Comparison of ENCODE assay signal across 15 cellular contexts in genomic region chr1:36330940-36331339, GRCh38. TPM values are rescaled to one million over a fixed set of nuclear protein-coding genes. Genes with fewer than 3 reads are reported as not detected.
DNase-seq lines count a peak whose midpoint lies in the region; TF ChIP-seq lines count a peak whose summit lies in the region.
"Had no signal": no experiment of that assay in that cellular context is flagged by ENCODE, and none has a peak within 500 bp of the region (broad histone marks: within the 10 kb centered on the region; RNA-seq: fewer than 3 reads in every experiment).

No MANE protein-coding gene starts in this region.

- peaks cover 31% of the 10 kb centered on the region for H3K27me3 Mint-ChIP-seq in dendritic cell treated with granulocyte-macrophage colony-stimulating factor and Interleukin-4, amounts not matched to agents 40 ng/mL and 50 ng/mL, for 4 days
- peaks cover 20% of the 10 kb centered on the region for H3K27me3 Mint-ChIP-seq in activated T-helper 2 cell treated with anti-CD3 and anti-CD28 coated beads, Interferon-gamma antibody, Interleukin-2, Interleukin-4, amounts not matched to agents 10 μg/mL and 5 μg/mL and 100 μg/mL, durations not matched to agents 14 hours and 24 hours and 36 hours (ENCODE audit: low read depth)

- H3K79me2 ChIP-seq in trophoblast cell (ENCODE audit: control insufficient read depth, insufficient read depth, low read length, poor library complexity): no peaks in the 10 kb centered on the region

- no peak overlapping the region for H4K91ac ChIP-seq in trophoblast cell (ENCODE audit: low read depth, low read length)

- peak overlapping the region; percentile 63 for H3K23ac ChIP-seq in trophoblast cell (ENCODE audit: low read length)

- intact Hi-C loops in dendritic cell treated with granulocyte-macrophage colony-stimulating factor and Interleukin-4, amounts not matched to agents 40 ng/mL and 50 ng/mL, for 4 days (cut with micrococcal nuclease): no loop called here
- intact Hi-C loops in dorsolateral prefrontal cortex (cut with DNase I): no loop called here
- intact Hi-C loops in activated T-helper 2 cell treated with anti-CD3 and anti-CD28 coated beads, Interferon-gamma antibody, Interleukin-2, Interleukin-4, amounts not matched to agents 10 μg/mL and 5 μg/mL and 100 μg/mL, durations not matched to agents 14 hours and 24 hours and 36 hours (cut with micrococcal nuclease): no loop called here

- H2AFZ ChIP-seq in trophoblast cell (ENCODE audit: insufficient read depth, low read length, poor library complexity): no peak overlapping the region
- H2AFZ ChIP-seq: GM23338 had no signal

- no peak overlapping the region for H2BK120ac ChIP-seq in trophoblast cell (ENCODE audit: insufficient read depth, low read length, poor library complexity)

- no peak overlapping the region for H3K9ac ChIP-seq in trophoblast cell (ENCODE audit: low read length)

- H4K12ac ChIP-seq in trophoblast cell (ENCODE audit: low read depth, low read length): no peak overlapping the region

- H3K27ac Mint-ChIP-seq in dendritic cell treated with granulocyte-macrophage colony-stimulating factor and Interleukin-4, amounts not matched to agents 40 ng/mL and 50 ng/mL, for 4 days: peak overlapping the region; percentile 18
- no peak overlapping the region for H3K27ac Mint-ChIP-seq in activated T-helper 2 cell treated with anti-CD3 and anti-CD28 coated beads, Interferon-gamma antibody, Interleukin-2, Interleukin-4, amounts not matched to agents 10 μg/mL and 5 μg/mL and 100 μg/mL, durations not matched to agents 14 hours and 24 hours and 36 hours
- H3K27ac Mint-ChIP-seq: CD8-positive, alpha-beta T cell; GM23338 had no signal

- DNase-seq in NCI-H82 (lab: John Stamatoyannopoulos, UW): peak; percentile 80
- DNase-seq in NCI-H82 treated with DMSO at 0.1 percent for 48 hours (lab: John Stamatoyannopoulos, UW; ENCODE audit: unreplicated experiment): peak; percentile 79
- no peak for DNase-seq in trophoblast cell
- no peak for DNase-seq in dorsolateral prefrontal cortex
- DNase-seq in activated T-helper 2 cell treated with anti-CD3 and anti-CD28 coated beads, Interferon-gamma antibody, Interleukin-2, Interleukin-4, amounts not matched to agents 10 μg/mL and 5 μg/mL and 100 μg/mL, durations not matched to agents 14 hours and 24 hours and 36 hours (ENCODE audit: low spot score): no peak
- DNase-seq: CD8-positive, alpha-beta T cell; COR-L47; DMS153; DMS79 treated with DMSO at 0.1 percent for 48 hours; EL; H7 had no signal

- H3K27ac ChIP-seq in trophoblast cell (ENCODE audit: low read depth, low read length): no peak overlapping the region
- no peak overlapping the region for H3K27ac ChIP-seq in dorsolateral prefrontal cortex
- H3K27ac ChIP-seq: A549 had no signal

- H3K79me1 ChIP-seq in trophoblast cell (ENCODE audit: low read length): no peaks in the 10 kb centered on the region

- peaks cover 9% of the 10 kb centered on the region in 2 experiments for H3K4me1 ChIP-seq in trophoblast cell (ENCODE audit: control insufficient read depth in 1 of 2, insufficient read depth in 2 of 2, low read length in 2 of 2)
- H3K4me1 ChIP-seq: A549 had no signal

- H3K27me3 ChIP-seq in trophoblast cell (ENCODE audit: insufficient read depth, low read length) (no peaks in the 10 kb centered on the region), dorsolateral prefrontal cortex (no peaks in the 10 kb centered on the region)

- no peaks in the 10 kb centered on the region for H3K9me3 ChIP-seq in trophoblast cell (ENCODE audit: insufficient read depth, low read depth, low read length)
- H3K9me3 ChIP-seq: A549 had no signal

- H3K9me3 Mint-ChIP-seq in dendritic cell treated with granulocyte-macrophage colony-stimulating factor and Interleukin-4, amounts not matched to agents 40 ng/mL and 50 ng/mL, for 4 days: no peaks in the 10 kb centered on the region
- no peaks in the 10 kb centered on the region for H3K9me3 Mint-ChIP-seq in activated T-helper 2 cell treated with anti-CD3 and anti-CD28 coated beads, Interferon-gamma antibody, Interleukin-2, Interleukin-4, amounts not matched to agents 10 μg/mL and 5 μg/mL and 100 μg/mL, durations not matched to agents 14 hours and 24 hours and 36 hours
- H3K9me3 Mint-ChIP-seq: CD8-positive, alpha-beta T cell; GM23338 had no signal

- no peak overlapping the region for H2BK12ac ChIP-seq in trophoblast cell (ENCODE audit: low read length)

- H3K18ac ChIP-seq in trophoblast cell (ENCODE audit: low read length): no peak overlapping the region

- no peaks in the 10 kb centered on the region for H3K36me3 ChIP-seq in trophoblast cell (ENCODE audit: control insufficient read depth in 1 of 2, insufficient read depth in 2 of 2, low read length in 2 of 2)

- no peak overlapping the region for H3K4me2 ChIP-seq in trophoblast cell (ENCODE audit: low read length)
- H3K4me2 ChIP-seq: A549, GM23338 had no signal

- no peak overlapping the region for H4K8ac ChIP-seq in trophoblast cell (ENCODE audit: low read depth, low read length)

- H2AK5ac ChIP-seq in trophoblast cell (ENCODE audit: low read length): no peak overlapping the region

- H3K14ac ChIP-seq in trophoblast cell (ENCODE audit: low read length): no peak overlapping the region

- H3K4me3 Mint-ChIP-seq in dendritic cell treated with granulocyte-macrophage colony-stimulating factor and Interleukin-4, amounts not matched to agents 40 ng/mL and 50 ng/mL, for 4 days: no peak overlapping the region
- no peak overlapping the region for H3K4me3 Mint-ChIP-seq in activated T-helper 2 cell treated with anti-CD3 and anti-CD28 coated beads, Interferon-gamma antibody, Interleukin-2, Interleukin-4, amounts not matched to agents 10 μg/mL and 5 μg/mL and 100 μg/mL, durations not matched to agents 14 hours and 24 hours and 36 hours (ENCODE audit: low read depth)
- H3K4me3 Mint-ChIP-seq: CD14-positive monocyte; CD8-positive, alpha-beta T cell; GM23338 had no signal

- no peak for TF ChIP-seq CTCF in dorsolateral prefrontal cortex (IDR thresholded peaks at IDR 0.05 in 54 of 56, conservative IDR thresholded peaks at IDR 0.05 in 2 of 56; ENCODE audit: low read depth in 1 of 56, partially characterized antibody in 56 of 56)

- 100% methylated on average over 5 of the region's 15 CpGs for WGBS in trophoblast cell (ENCODE audit: extremely low coverage, insufficient coverage, insufficient read length)

- H3K4me1 Mint-ChIP-seq in dendritic cell treated with granulocyte-macrophage colony-stimulating factor and Interleukin-4, amounts not matched to agents 40 ng/mL and 50 ng/mL, for 4 days (ENCODE audit: low read depth): peaks cover 39% of the 10 kb centered on the region
- peaks cover 4% of the 10 kb centered on the region for H3K4me1 Mint-ChIP-seq in activated T-helper 2 cell treated with anti-CD3 and anti-CD28 coated beads, Interferon-gamma antibody, Interleukin-2, Interleukin-4, amounts not matched to agents 10 μg/mL and 5 μg/mL and 100 μg/mL, durations not matched to agents 14 hours and 24 hours and 36 hours (ENCODE audit: low read depth)

- no peak overlapping the region for H2BK5ac ChIP-seq in trophoblast cell (ENCODE audit: low read depth, low read length, poor library complexity)

- H3K36me3 Mint-ChIP-seq in dendritic cell treated with granulocyte-macrophage colony-stimulating factor and Interleukin-4, amounts not matched to agents 40 ng/mL and 50 ng/mL, for 4 days (ENCODE audit: low read depth): no peaks in the 10 kb centered on the region
- H3K36me3 Mint-ChIP-seq in activated T-helper 2 cell treated with anti-CD3 and anti-CD28 coated beads, Interferon-gamma antibody, Interleukin-2, Interleukin-4, amounts not matched to agents 10 μg/mL and 5 μg/mL and 100 μg/mL, durations not matched to agents 14 hours and 24 hours and 36 hours (ENCODE audit: low read depth): no peaks in the 10 kb centered on the region
- H3K36me3 Mint-ChIP-seq: CD14-positive monocyte; CD8-positive, alpha-beta T cell had no signal

- H3K4ac ChIP-seq in trophoblast cell (ENCODE audit: low read depth, low read length): no peak overlapping the region

- H3K4me3 ChIP-seq in trophoblast cell (ENCODE audit: low read depth, low read length): no peak overlapping the region
- no peak overlapping the region for H3K4me3 ChIP-seq in dorsolateral prefrontal cortex
- H3K4me3 ChIP-seq: A549, GM23338 had no signal

RNA-seq across cellular contexts. Expression of gene EVA1B, which starts 7.5 kb away (rescaled TPM):
- polyA plus RNA-seq in trophoblast cell (2013): 35.3 and 37.7 TPM in 2 replicates
- total RNA-seq in dorsolateral prefrontal cortex: 10 to 100 TPM in 5 of 120 experiments, 1 to 10 TPM in 115; 1.4 to 21.5 (median 4.7) TPM
- 10.7 and 11.0 TPM in 2 replicates for total RNA-seq in activated T-helper 2 cell treated with anti-CD3 and anti-CD28 coated beads, Interferon-gamma antibody, Interleukin-2, Interleukin-4, amounts not matched to agents 10 μg/mL and 5 μg/mL and 100 μg/mL, durations not matched to agents 14 hours and 24 hours and 36 hours

RNA-seq across cellular contexts. Expression of gene SH3D21, which starts 24.8 kb away (rescaled TPM):
- 14.7 and 15.0 TPM in 2 replicates for polyA plus RNA-seq in trophoblast cell (2013)
- 10 to 100 TPM in 119 of 120 experiments, 1 to 10 TPM in 1; 6.5 to 40.5 (median 21.0) TPM for total RNA-seq in dorsolateral prefrontal cortex
- total RNA-seq in activated T-helper 2 cell treated with anti-CD3 and anti-CD28 coated beads, Interferon-gamma antibody, Interleukin-2, Interleukin-4, amounts not matched to agents 10 μg/mL and 5 μg/mL and 100 μg/mL, durations not matched to agents 14 hours and 24 hours and 36 hours: 19.0 and 20.4 TPM in 2 replicates
- polyA plus RNA-seq: CD14-positive monocyte had no signal

RNA-seq across cellular contexts. Expression of gene STK40, which starts 54.8 kb away (rescaled TPM):
- polyA plus RNA-seq in trophoblast cell (2013): 88.4 and 90.2 TPM in 2 replicates
- total RNA-seq in dorsolateral prefrontal cortex: 10 to 100 TPM; 17.4 to 52.5 (median 29.0) TPM
- total RNA-seq in activated T-helper 2 cell treated with anti-CD3 and anti-CD28 coated beads, Interferon-gamma antibody, Interleukin-2, Interleukin-4, amounts not matched to agents 10 μg/mL and 5 μg/mL and 100 μg/mL, durations not matched to agents 14 hours and 24 hours and 36 hours: 41.3 and 42.4 TPM in 2 replicates

Comparison
In these comparisons a context has a peak if more than half of its experiments do, and no peak if none do; other contexts are left out.
1. DNase-seq: peak in NCI-H82 (single experiment) and NCI-H82 treated with DMSO at 0.1 percent for 48 hours (single experiment); none in trophoblast cell (0 of 2), dorsolateral prefrontal cortex (0 of 10) and activated T-helper 2 cell treated with anti-CD3 and anti-CD28 coated beads, Interferon-gamma antibody, Interleukin-2, Interleukin-4, amounts not matched to agents 10 μg/mL and 5 μg/mL and 100 μg/mL, durations not matched to agents 14 hours and 24 hours and 36 hours (single experiment).